Comparison of ENCODE assay signal across 8 cellular contexts in genomic region chr16:53435066-53435688, GRCh38. TPM values are rescaled to one million over a fixed set of nuclear protein-coding genes. Genes with fewer than 3 reads are reported as not detected.
A peak's percentile ranks its signal among the peaks of the same experiment; 100 is the strongest.
DNase-seq lines count a peak whose midpoint lies in the region; ATAC-seq and TF ChIP-seq lines count a peak whose summit lies in the region.

No MANE protein-coding gene starts in this region.

- peak overlapping the region; percentile 93 for H3K4me3 Mint-ChIP-seq in natural killer cell
- peak overlapping the region; percentile 92 for H3K4me3 Mint-ChIP-seq in stimulated activated naive CD8-positive, alpha-beta T cell treated with anti-CD3 and anti-CD28 coated beads, Interleukin-15, Interleukin-2, amounts not matched to agents 100 ng/mL and 50 ng/mL, for 24 hours

- intact Hi-C loops in natural killer cell (cut with micrococcal nuclease), result loop anchor here (1.0 kb wide), 3 partner anchors 10 to 68 kb away; partner anchors contain the start of gene AKTIP

- TF ChIP-seq CTCF in fibroblast of mammary gland (conservative IDR thresholded peaks at IDR 0.05; ENCODE audit: control insufficient read depth, insufficient read depth, low read depth, low read length) (no peak), natural killer cell (IDR thresholded peaks at IDR 0.05) (no peak)

- no peaks in the 10 kb centered on the region for H3K36me3 Mint-ChIP-seq in natural killer cell
- H3K36me3 Mint-ChIP-seq in stimulated activated naive CD8-positive, alpha-beta T cell treated with anti-CD3 and anti-CD28 coated beads, Interleukin-15, Interleukin-2, amounts not matched to agents 100 ng/mL and 50 ng/mL, for 24 hours (ENCODE audit: low read depth), result peaks cover 13% of the 10 kb centered on the region

- H3K4me1 Mint-ChIP-seq in natural killer cell, result peaks cover 25 to 34% of the 10 kb centered on the region in 2 donors
- peaks cover 49% of the 10 kb centered on the region for H3K4me1 Mint-ChIP-seq in stimulated activated naive CD8-positive, alpha-beta T cell treated with anti-CD3 and anti-CD28 coated beads, Interleukin-15, Interleukin-2, amounts not matched to agents 100 ng/mL and 50 ng/mL, for 24 hours (ENCODE audit: low read depth)

- peak overlapping the region; percentile 92 for H3K4me3 ChIP-seq in fibroblast of mammary gland (ENCODE audit: control insufficient read depth, low read depth, low read length)

- H3K27ac Mint-ChIP-seq in natural killer cell, result peak overlapping the region; percentile 97 to 98
- peak overlapping the region; percentile 84 for H3K27ac Mint-ChIP-seq in stimulated activated naive CD8-positive, alpha-beta T cell treated with anti-CD3 and anti-CD28 coated beads, Interleukin-15, Interleukin-2, amounts not matched to agents 100 ng/mL and 50 ng/mL, for 24 hours

- no peaks in the 10 kb centered on the region for H3K9me3 Mint-ChIP-seq in natural killer cell
- H3K9me3 Mint-ChIP-seq in stimulated activated naive CD8-positive, alpha-beta T cell treated with anti-CD3 and anti-CD28 coated beads, Interleukin-15, Interleukin-2, amounts not matched to agents 100 ng/mL and 50 ng/mL, for 24 hours, result no peaks in the 10 kb centered on the region

- peak; percentile 93 for DNase-seq in DMS53 (lab: John Stamatoyannopoulos, UW)
- peak; percentile 51 for DNase-seq in HuH-7.5 (ENCODE audit: low spot score)
- DNase-seq in activated T-helper 1 cell treated with Interleukin-2 at 50 U/mL for 16 hours (ENCODE audit: low read depth), result peak; percentile 40
- DNase-seq in fibroblast of mammary gland (ENCODE audit: low read depth), result peak; percentile 90
- DNase-seq in natural killer cell, result peak; percentile 71

- ATAC-seq in GM21528 (IDR thresholded peaks at IDR 0.05; ENCODE audit: low FRiP score, unreplicated experiment), result peak; percentile 90
- peak; percentile 74 to 88 (median 78) for ATAC-seq in natural killer cell

- H3K27me3 Mint-ChIP-seq in natural killer cell (ENCODE audit: low read depth in 2 of 2), result no peaks in the 10 kb centered on the region
- H3K27me3 Mint-ChIP-seq in stimulated activated naive CD8-positive, alpha-beta T cell treated with anti-CD3 and anti-CD28 coated beads, Interleukin-15, Interleukin-2, amounts not matched to agents 100 ng/mL and 50 ng/mL, for 24 hours, result no peaks in the 10 kb centered on the region

TF ChIP-seq in PFSK-1, 5 proteins besides CTCF, POLR2A, EP300 and RAD21:
- TF ChIP-seq TAF1 (IDR thresholded peaks at IDR 0.05; ENCODE audit: borderline replicate concordance, insufficient read depth, low read length) (no peak; the same call in 1 of the 2 replicates), SIN3A (IDR thresholded peaks at IDR 0.05; ENCODE audit: borderline replicate concordance, insufficient read depth, low read length) (peak; percentile 100), FOXP2 (optimal IDR thresholded peaks at IDR 0.05; ENCODE audit: borderline replicate concordance, extremely low read depth, extremely low read length, insufficient read depth) (peak; percentile 39)
TF ChIP-seq in PFSK-1: peak in this region for 2.

RNA-seq across cellular contexts. Expression of gene RBL2, which starts 0.9 kb away (rescaled TPM):
- polyA plus RNA-seq in PFSK-1 (2012; ENCODE audit: insufficient read length, low read depth), result 7.6 TPM
- 100 to 1,000 TPM; 140 to 222 (median 175) TPM for total RNA-seq in natural killer cell

Comparison
In these comparisons a context has a peak if more than half of its experiments do, and no peak if none do; other contexts are left out.
1. Peak in every context shown above with its lines: DNase-seq, ATAC-seq and H3K4me3 ChIP-seq.
2. DNase-seq: peak in every context shown above with its lines; median percentile 93 in DMS53; 90 in fibroblast of mammary gland; 71 in natural killer cell; 51 in HuH-7.5; 40 in activated T-helper 1 cell treated with Interleukin-2 at 50 U/mL for 16 hours.